ENCODE assay signal across 8 cellular contexts in the genomic region with DNA sequence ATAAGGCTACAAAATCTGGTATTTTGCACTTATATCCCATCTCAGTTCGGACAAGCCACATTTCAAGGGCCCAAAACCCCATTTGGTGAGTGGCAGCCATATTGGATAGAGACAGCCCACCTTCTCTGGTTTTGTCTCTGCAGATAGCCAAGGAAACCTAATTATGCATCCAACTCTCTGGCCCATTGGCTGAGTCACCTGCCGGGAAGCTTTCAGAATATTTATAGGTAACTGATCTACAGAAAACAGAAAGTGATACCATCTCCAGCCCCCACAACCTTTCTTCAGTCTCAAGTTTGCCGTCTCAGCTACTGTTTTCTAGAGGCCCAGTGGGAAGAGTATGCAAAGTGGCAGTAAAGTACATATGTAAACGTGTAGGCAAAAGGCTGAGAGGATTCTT. TPM values are rescaled to one million over a fixed set of nuclear protein-coding genes. Genes with fewer than 3 reads are reported as not detected.
A peak's percentile ranks its signal among the peaks of the same experiment; 100 is the strongest.
DNase-seq lines count a peak whose midpoint lies in the region; ATAC-seq, FAIRE-seq and TF ChIP-seq lines count a peak whose summit lies in the region.

No MANE protein-coding gene starts in this region.

- H4K20me1 ChIP-seq in GM12878 (ENCODE audit: control insufficient read depth, insufficient read depth): no peaks in the 10 kb centered on the region

- no peaks in the 10 kb centered on the region for H3K36me3 ChIP-seq in GM12878 (ENCODE audit: control insufficient read depth in 2 of 2, insufficient read depth in 2 of 2, low read length in 1 of 2)

- peak overlapping the region; percentile 65 for H3K27ac ChIP-seq in GM12878 (ENCODE audit: control insufficient read depth, insufficient read depth)
- H3K27ac ChIP-seq in dorsolateral prefrontal cortex: no peak overlapping the region

- 0 out of 2 replicates have a peak, but pooled peaks have one; percentile 10 for TF ChIP-seq RAD21 in GM12878 (IDR thresholded peaks at IDR 0.05; ENCODE audit: insufficient read depth, low read depth, low read length)

- intact Hi-C loops in GM12878 (cut with micrococcal nuclease; ENCODE audit: unreplicated experiment) (no loop called here), dorsolateral prefrontal cortex (cut with DNase I) (no loop called here)

- CTCF ChIA-PET in GM12878 (lab: Yijun Ruan, JAX): interaction anchor here (0.7 to 2.2 kb wide), 7 partner anchors 14 to 174 kb away, joined by 3 to 9 read pairs (median 4); a partner anchor contains a TSS

- FAIRE-seq in GM12878 (lab: Jason Lieb, UNC): peak; percentile 91

- H2AFZ ChIP-seq in GM12878 (ENCODE audit: control insufficient read depth, low read depth, low read length): no peak overlapping the region; the same call in 1 of the 2 replicates

- WGBS in GM12878 (ENCODE audit: insufficient coverage, insufficient replicate concordance, low lambda C conversion rate, missing lambda C conversion rate): 2% methylated on average over 4 of the region's 4 CpGs

- H3K4me2 ChIP-seq in GM12878 (ENCODE audit: control insufficient read depth, insufficient read depth): peak overlapping the region; percentile 56

- RAD21 ChIA-PET in GM12878 (lab: Charles Lee; ENCODE audit: unreplicated experiment): interaction anchor here (0.8 to 2.8 kb wide), 11 partner anchors 9 to 319 kb away, joined by 3 to 7 read pairs (median 3); no protein-coding TSS in a partner anchor

- H3K4me1 ChIP-seq in GM12878 (ENCODE audit: control insufficient read depth, insufficient read depth, low read length): peaks cover 40% of the 10 kb centered on the region

- POLR2A ChIA-PET in GM12878 (lab: Charles Lee): interaction anchor here (0.6 to 1.6 kb wide), 13 partner anchors 8 to 641 kb away, joined by 3 to 9 read pairs (median 4); a partner anchor contains a TSS

- DNase-seq in Caki2 (ENCODE audit: low read depth): peak; percentile 33
- DNase-seq in GM20000 (ENCODE audit: low spot score): peak; percentile 78
- peak; percentile 96 for DNase-seq in GM12878 (ENCODE audit: low read depth, low spot score)
- DNase-seq in NCI-H1105 (lab: John Stamatoyannopoulos, UW): no peak
- no peak for DNase-seq in dorsolateral prefrontal cortex
- no peak for DNase-seq in AML-193 (lab: John Stamatoyannopoulos, UW)
- DNase-seq in KBM-7: no peak

- no TSS peak for BruUV-seq in GM12878 (replicated peaks; lab: Mats Ljungman, UMichigan)

- no peak overlapping the region; the same call in 1 of the 2 replicates for H3K9ac ChIP-seq in GM12878 (ENCODE audit: control insufficient read depth, insufficient read depth, low read length)

- H3K27me3 ChIP-seq in GM12878 (replicated peaks in 1 of 2; ENCODE audit: control insufficient read depth in 2 of 2, insufficient read depth in 2 of 2, low read length in 1 of 2) (no peaks in the 10 kb centered on the region), dorsolateral prefrontal cortex (no peaks in the 10 kb centered on the region)

- TF ChIP-seq EP300 in GM12878 (IDR thresholded peaks at IDR 0.05; ENCODE audit: borderline replicate concordance in 1 of 2, control insufficient read depth in 1 of 2, low read depth in 2 of 2, low read length in 2 of 2): no peak

- no peaks in the 10 kb centered on the region; the same call in 2 of the 3 replicates for H3K9me3 ChIP-seq in GM12878 (replicated peaks; ENCODE audit: control insufficient read depth, insufficient read depth, low read length)

- ATAC-seq in HG03469 (IDR thresholded peaks at IDR 0.05; ENCODE audit: unreplicated experiment) (peak; percentile 81), GM12878 (peak; percentile 96)

- in situ Hi-C loops in Caki2 (cut with HindIII; ENCODE audit: low pct_unique_long_range_greater_than_20kb, low sequenced_read_pairs) (no loop called here), GM12878 (cut with MboI) (no loop called here), KBM-7 (cut with MboI; ENCODE audit: low pct_unique_long_range_greater_than_20kb, low sequenced_read_pairs) (no loop called here)

- SMC1A ChIA-PET in GM12878 (lab: Charles Lee; ENCODE audit: uncharacterized antibody, unreplicated experiment): interaction anchor here (0.6 to 2.7 kb wide), 14 partner anchors 18 to 175 kb away, joined by 3 to 6 read pairs (median 4); no protein-coding TSS in a partner anchor

- no peaks in the 10 kb centered on the region for H3K79me2 ChIP-seq in GM12878 (ENCODE audit: control insufficient read depth, insufficient read depth, low read length)

- no peak for TF ChIP-seq POLR2A in GM12878 (IDR thresholded peaks at IDR 0.05; ENCODE audit: low read depth, low read length)

- 0 out of 2 replicates have a peak overlapping the region, but pooled peaks have one; percentile 41 for H3K4me3 ChIP-seq in GM12878
- no peak overlapping the region for H3K4me3 ChIP-seq in dorsolateral prefrontal cortex

- TF ChIP-seq CTCF in GM20000 (IDR thresholded peaks at IDR 0.05; ENCODE audit: extremely low read depth, missing control alignments) (no peak), GM12878 (IDR thresholded peaks at IDR 0.05 in 2 of 3, conservative IDR thresholded peaks at IDR 0.05 in 1 of 3; ENCODE audit: control insufficient read depth in 2 of 3, extremely low read depth in 1 of 3, insufficient read depth in 1 of 3, low read depth in 3 of 3, low read length in 3 of 3) (no peak), dorsolateral prefrontal cortex (IDR thresholded peaks at IDR 0.05 in 54 of 56, conservative IDR thresholded peaks at IDR 0.05 in 2 of 56; ENCODE audit: low read depth in 1 of 56, partially characterized antibody in 56 of 56) (no peak)

TF ChIP-seq in GM12878, 131 proteins besides CTCF, POLR2A, EP300 and RAD21 (continues in another document):
- TF ChIP-seq FOXK2 (IDR thresholded peaks at IDR 0.05): no peak
- TF ChIP-seq, protein P1, sequence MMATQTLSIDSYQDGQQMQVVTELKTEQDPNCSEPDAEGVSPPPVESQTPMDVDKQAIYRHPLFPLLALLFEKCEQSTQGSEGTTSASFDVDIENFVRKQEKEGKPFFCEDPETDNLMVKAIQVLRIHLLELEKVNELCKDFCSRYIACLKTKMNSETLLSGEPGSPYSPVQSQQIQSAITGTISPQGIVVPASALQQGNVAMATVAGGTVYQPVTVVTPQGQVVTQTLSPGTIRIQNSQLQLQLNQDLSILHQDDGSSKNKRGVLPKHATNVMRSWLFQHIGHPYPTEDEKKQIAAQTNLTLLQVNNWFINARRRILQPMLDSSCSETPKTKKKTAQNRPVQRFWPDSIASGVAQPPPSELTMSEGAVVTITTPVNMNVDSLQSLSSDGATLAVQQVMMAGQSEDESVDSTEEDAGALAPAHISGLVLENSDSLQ (IDR thresholded peaks at IDR 0.05): peak; percentile 84
- TF ChIP-seq, protein P2, sequence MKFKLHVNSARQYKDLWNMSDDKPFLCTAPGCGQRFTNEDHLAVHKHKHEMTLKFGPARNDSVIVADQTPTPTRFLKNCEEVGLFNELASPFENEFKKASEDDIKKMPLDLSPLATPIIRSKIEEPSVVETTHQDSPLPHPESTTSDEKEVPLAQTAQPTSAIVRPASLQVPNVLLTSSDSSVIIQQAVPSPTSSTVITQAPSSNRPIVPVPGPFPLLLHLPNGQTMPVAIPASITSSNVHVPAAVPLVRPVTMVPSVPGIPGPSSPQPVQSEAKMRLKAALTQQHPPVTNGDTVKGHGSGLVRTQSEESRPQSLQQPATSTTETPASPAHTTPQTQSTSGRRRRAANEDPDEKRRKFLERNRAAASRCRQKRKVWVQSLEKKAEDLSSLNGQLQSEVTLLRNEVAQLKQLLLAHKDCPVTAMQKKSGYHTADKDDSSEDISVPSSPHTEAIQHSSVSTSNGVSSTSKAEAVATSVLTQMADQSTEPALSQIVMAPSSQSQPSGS (IDR thresholded peaks at IDR 0.05; ENCODE audit: low read length): peak; percentile 81; the same call in 1 of the 2 replicates
- TF ChIP-seq, protein P3, sequence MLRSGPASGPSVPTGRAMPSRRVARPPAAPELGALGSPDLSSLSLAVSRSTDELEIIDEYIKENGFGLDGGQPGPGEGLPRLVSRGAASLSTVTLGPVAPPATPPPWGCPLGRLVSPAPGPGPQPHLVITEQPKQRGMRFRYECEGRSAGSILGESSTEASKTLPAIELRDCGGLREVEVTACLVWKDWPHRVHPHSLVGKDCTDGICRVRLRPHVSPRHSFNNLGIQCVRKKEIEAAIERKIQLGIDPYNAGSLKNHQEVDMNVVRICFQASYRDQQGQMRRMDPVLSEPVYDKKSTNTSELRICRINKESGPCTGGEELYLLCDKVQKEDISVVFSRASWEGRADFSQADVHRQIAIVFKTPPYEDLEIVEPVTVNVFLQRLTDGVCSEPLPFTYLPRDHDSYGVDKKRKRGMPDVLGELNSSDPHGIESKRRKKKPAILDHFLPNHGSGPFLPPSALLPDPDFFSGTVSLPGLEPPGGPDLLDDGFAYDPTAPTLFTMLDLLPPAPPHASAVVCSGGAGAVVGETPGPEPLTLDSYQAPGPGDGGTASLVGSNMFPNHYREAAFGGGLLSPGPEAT (IDR thresholded peaks at IDR 0.05; ENCODE audit: low read depth): peak; percentile 79
- TF ChIP-seq CBFB (IDR thresholded peaks at IDR 0.05; ENCODE audit: low read depth): 0 out of 2 replicates have a peak, but pooled peaks have one; percentile 27
- peak; percentile 64 for TF ChIP-seq IKZF1 (conservative IDR thresholded peaks at IDR 0.05)
- TF ChIP-seq EED (IDR thresholded peaks at IDR 0.05; ENCODE audit: low read depth): peak; percentile 69
- TF ChIP-seq JUND (IDR thresholded peaks at IDR 0.05; ENCODE audit: low read depth, low read length): no peak

RNA-seq across cellular contexts. Expression of a gene that starts 33.7 kb away (rescaled TPM):
- total RNA-seq in Caki2 (2014; rRNA removed; shearing (Covaris generic); ENCODE audit: low replicate concordance): 44.9 and 45.7 TPM in 2 replicates
- total RNA-seq in GM12878 (2013; cell fraction: nucleolus; rRNA removed): 183 and 185 TPM in 2 replicates
- total RNA-seq in GM12878 (2014; rRNA removed): 169 and 200 TPM in 2 replicates
- 174 and 184 TPM in 2 replicates for total RNA-seq in GM12878 (2014; rRNA removed; fragmentation: Illumina TruSeq; extraction: Trizol)
- total RNA-seq in GM12878 (2021): 179 and 191 TPM in 2 replicates
- 87.0 TPM for polyA plus RNA-seq in GM12878 (2011; ENCODE audit: low read depth)
- 279 and 423 TPM in 2 replicates for polyA plus RNA-seq in GM12878 (2011; rRNA removed)
- polyA plus RNA-seq in GM12878 (2011; cell fraction: cytosol; rRNA removed): 92.1 and 98.9 TPM in 2 replicates
- 104 and 118 TPM in 2 replicates for polyA plus RNA-seq in GM12878 (2011; cell fraction: nucleus; rRNA removed)
- polyA plus RNA-seq in GM12878 (2012): 141 and 161 TPM in 2 replicates
- polyA plus RNA-seq in GM12878 (2014; fragmentation: Illumina TruSeq; extraction: Trizol): 237 and 312 TPM in 2 replicates
- 100 to 1,000 TPM in 1 of 2 experiments, 10 to 100 TPM in 1; 64.4 to 111 TPM for polyA plus RNA-seq in GM12878 (2014; fragmentation: Nextera tagmentation; extraction: Ambion mirVana)
- 124 and 145 TPM in 2 replicates for polyA plus RNA-seq in GM12878 (2014; rRNA removed)
- 100 to 1,000 TPM; 116 to 123 TPM for polyA plus RNA-seq in GM12878 (2016; fragmentation: Nextera tagmentation; extraction: Ambion mirVana)
- polyA minus RNA-seq in GM12878 (2011; rRNA and poly(A)+ RNA removed): 108 and 142 TPM in 2 replicates
- 60.7 and 69.6 TPM in 2 replicates for polyA minus RNA-seq in GM12878 (2011; cell fraction: cytosol; rRNA and poly(A)+ RNA removed)
- polyA minus RNA-seq in GM12878 (2011; cell fraction: nucleus; rRNA and poly(A)+ RNA removed): 50.5 and 81.6 TPM in 2 replicates
- 100 to 1,000 TPM in 17 of 120 experiments, 10 to 100 TPM in 103; 59.0 to 118 (median 84.9) TPM for total RNA-seq in dorsolateral prefrontal cortex

Comparison
In these comparisons a context has a peak if more than half of its experiments do, and no peak if none do; other contexts are left out.
1. DNase-seq: peak in Caki2 (single experiment), GM20000 (single experiment) and GM12878 (single experiment); none in NCI-H1105 (single experiment), dorsolateral prefrontal cortex (0 of 10), AML-193 (0 of 2) and KBM-7 (single experiment).